Comparison of ENCODE assay signal across 7 cellular contexts in the genomic region with DNA sequence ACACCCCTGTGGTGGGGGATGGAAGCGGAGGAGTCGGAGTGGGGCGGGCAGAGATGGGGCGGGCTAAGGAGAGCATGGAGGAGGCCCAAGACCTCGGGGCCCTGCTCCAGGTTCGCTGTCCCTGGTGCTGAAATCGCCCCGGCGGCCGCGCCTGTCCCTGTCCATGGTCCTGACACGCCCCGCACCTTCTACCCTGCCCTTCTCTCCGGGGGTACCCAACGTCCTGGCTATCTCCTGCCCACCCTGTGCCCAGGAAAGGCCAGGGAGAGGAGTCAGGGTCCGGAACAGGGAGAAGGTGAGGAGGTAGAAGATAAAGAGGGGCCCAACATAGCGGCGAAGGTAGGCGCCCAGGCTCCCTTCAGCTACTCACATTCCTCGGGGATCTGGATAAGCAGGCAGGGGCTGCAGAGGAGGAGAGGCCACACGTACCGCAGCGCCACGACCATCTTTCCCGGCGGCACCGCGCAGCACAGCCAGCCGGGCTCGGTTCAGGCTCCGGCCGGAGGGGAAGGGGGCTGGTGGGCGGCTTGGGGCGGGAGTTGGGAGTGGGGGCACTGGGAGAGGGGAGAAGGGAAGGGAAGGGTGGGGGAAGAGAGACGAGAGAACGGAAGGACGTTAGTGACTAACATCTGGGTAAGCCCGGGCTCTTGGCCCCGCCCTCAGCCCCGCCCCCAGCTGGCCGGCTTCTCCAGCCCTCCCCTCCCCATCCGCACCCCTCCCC. TPM values are rescaled to one million over a fixed set of nuclear protein-coding genes. Genes with fewer than 3 reads are reported as not detected.
DNase-seq lines count a peak whose midpoint lies in the region; ATAC-seq lines count a peak whose summit lies in the region.
"Had no signal": no experiment of that assay in that cellular context is flagged by ENCODE, and none has a peak within 500 bp of the region (broad histone marks: within the 10 kb centered on the region; RNA-seq: fewer than 3 reads in every experiment).

No MANE protein-coding gene starts in this region.

- H3K36me3 Mint-ChIP-seq in activated CD4-positive, alpha-beta T cell treated with anti-CD3 and anti-CD28 coated beads, Interleukin-2, amount 10 ng/mL, durations not matched to agents 24 days and 14 days (ENCODE audit: low read depth), result no peaks in the 10 kb centered on the region

- H3K4me3 Mint-ChIP-seq in activated CD4-positive, alpha-beta T cell treated with anti-CD3 and anti-CD28 coated beads, Interleukin-2, amount 10 ng/mL, durations not matched to agents 24 days and 14 days, result no peak overlapping the region

- H3K9me3 Mint-ChIP-seq in activated CD4-positive, alpha-beta T cell treated with anti-CD3 and anti-CD28 coated beads, Interleukin-2, amount 10 ng/mL, durations not matched to agents 24 days and 14 days, result no peaks in the 10 kb centered on the region

- H3K4me1 Mint-ChIP-seq in activated CD4-positive, alpha-beta T cell treated with anti-CD3 and anti-CD28 coated beads, Interleukin-2, amount 10 ng/mL, durations not matched to agents 24 days and 14 days, result peaks cover 18% of the 10 kb centered on the region

- H3K27ac Mint-ChIP-seq in activated CD4-positive, alpha-beta T cell treated with anti-CD3 and anti-CD28 coated beads, Interleukin-2, amount 10 ng/mL, durations not matched to agents 24 days and 14 days, result no peak overlapping the region

- peaks cover 17% of the 10 kb centered on the region for H3K27me3 Mint-ChIP-seq in activated CD4-positive, alpha-beta T cell treated with anti-CD3 and anti-CD28 coated beads, Interleukin-2, amount 10 ng/mL, durations not matched to agents 24 days and 14 days

- intact Hi-C loops in activated CD4-positive, alpha-beta T cell treated with anti-CD3 and anti-CD28 coated beads, Interleukin-2, amount 10 ng/mL, durations not matched to agents 24 days and 14 days (cut with micrococcal nuclease), result loop anchor here (5.0 to 10.0 kb wide), 2 partner anchors 49 to 53 kb away; a partner anchor contains a TSS

- DNase-seq in activated CD4-positive, alpha-beta T cell treated with anti-CD3 and anti-CD28 coated beads, Interleukin-2, amount 10 ng/mL, durations not matched to agents 24 days and 14 days, result peak; percentile 93
- DNase-seq in globus pallidus (ENCODE audit: low spot score), result peak; percentile 32
- DNase-seq in stimulated activated CD4-positive, alpha-beta T cell treated with anti-CD3 and anti-CD28 coated beads, Interleukin-4, amount 100 ng/mL, for 24 hours, result peak; percentile 63

- ATAC-seq in HG03354 (IDR thresholded peaks at IDR 0.05; ENCODE audit: poor library complexity, severe bottlenecking, unreplicated experiment) (peak; percentile 43), HG02981 (IDR thresholded peaks at IDR 0.05; ENCODE audit: unreplicated experiment) (no peak), GM21717 (IDR thresholded peaks at IDR 0.05; ENCODE audit: unreplicated experiment) (no peak)

RNA-seq across cellular contexts. Expression of a gene that starts 10.4 kb away (rescaled TPM):
- total RNA-seq in activated CD4-positive, alpha-beta T cell treated with anti-CD3 and anti-CD28 coated beads, Interleukin-2, amount 10 ng/mL, durations not matched to agents 24 days and 14 days, result 1.3 and 1.6 TPM in 2 replicates

RNA-seq across cellular contexts. Expression of a gene that starts 28.9 kb away (rescaled TPM):
- total RNA-seq in activated CD4-positive, alpha-beta T cell treated with anti-CD3 and anti-CD28 coated beads, Interleukin-2, amount 10 ng/mL, durations not matched to agents 24 days and 14 days, result not detected in 2 replicates
- total RNA-seq: RPMI7951 had no signal

RNA-seq across cellular contexts. Expression of a gene that starts 45.2 kb away (rescaled TPM):
- 0.26 and 0.58 TPM in 2 replicates for total RNA-seq in activated CD4-positive, alpha-beta T cell treated with anti-CD3 and anti-CD28 coated beads, Interleukin-2, amount 10 ng/mL, durations not matched to agents 24 days and 14 days

RNA-seq across cellular contexts. Expression of a gene that starts 50.5 kb away (rescaled TPM):
- total RNA-seq in activated CD4-positive, alpha-beta T cell treated with anti-CD3 and anti-CD28 coated beads, Interleukin-2, amount 10 ng/mL, durations not matched to agents 24 days and 14 days, result 135 and 137 TPM in 2 replicates

RNA-seq across cellular contexts. Expression of a gene that starts 59.3 kb away (rescaled TPM):
- 153 and 168 TPM in 2 replicates for total RNA-seq in activated CD4-positive, alpha-beta T cell treated with anti-CD3 and anti-CD28 coated beads, Interleukin-2, amount 10 ng/mL, durations not matched to agents 24 days and 14 days

Comparison
In these comparisons a context has a peak if more than half of its experiments do, and no peak if none do; other contexts are left out.
1. DNase-seq: peak in every context shown above with its lines; median percentile 93 in activated CD4-positive, alpha-beta T cell treated with anti-CD3 and anti-CD28 coated beads, Interleukin-2, amount 10 ng/mL, durations not matched to agents 24 days and 14 days; 63 in stimulated activated CD4-positive, alpha-beta T cell treated with anti-CD3 and anti-CD28 coated beads, Interleukin-4, amount 100 ng/mL, for 24 hours; 32 in globus pallidus.